Comparison of ENCODE assay signal across 1 cellular context in the genomic region with DNA sequence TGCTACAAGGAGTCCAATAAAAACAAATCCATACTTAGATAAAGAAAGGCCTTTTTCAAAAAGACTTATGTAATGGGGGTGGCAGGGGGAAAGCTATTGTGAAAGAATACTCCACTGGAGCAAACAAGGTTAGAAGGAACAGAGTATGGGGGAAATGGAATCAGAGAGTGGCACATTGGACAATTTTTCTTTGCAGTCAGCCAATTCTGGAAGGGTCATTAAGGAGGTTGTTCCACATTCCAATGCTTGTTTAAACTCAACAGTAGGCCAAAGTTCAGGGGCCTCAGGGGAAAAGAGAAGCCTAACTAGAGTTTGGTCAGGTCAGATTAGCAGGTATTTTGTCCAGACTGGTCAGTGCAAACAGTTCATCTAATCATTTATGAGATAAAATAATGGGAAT.
TF ChIP-seq lines count a peak whose summit lies in the region.

No MANE protein-coding gene starts in this region.

TF ChIP-seq in HepG2, 621 proteins besides CTCF, POLR2A, EP300 and RAD21 (continued from another document and continues in another):
- TF ChIP-seq ZNF12 (CRISPR knock-in tag; IDR thresholded peaks at IDR 0.05) (no peak), TEAD3 (CRISPR knock-in tag; optimal IDR thresholded peaks at IDR 0.05; ENCODE audit: borderline replicate concordance) (peak; percentile 87), ZNF251 (CRISPR knock-in tag; IDR thresholded peaks at IDR 0.05) (no peak), TOPORS (CRISPR knock-in tag; IDR thresholded peaks at IDR 0.05) (no peak), HDAC2 (CRISPR knock-in tag; IDR thresholded peaks at IDR 0.05) (peak; percentile 66), NR2F2 (IDR thresholded peaks at IDR 0.05; ENCODE audit: borderline replicate concordance, low read depth) (peak; percentile 72; the same call in 1 of the 2 replicates), NFYC (CRISPR knock-in tag; IDR thresholded peaks at IDR 0.05) (no peak), FOXO1 (CRISPR knock-in tag; IDR thresholded peaks at IDR 0.05) (0 out of 2 replicates have a peak, but pooled peaks have one; percentile 32), ZFP62 (CRISPR knock-in tag; IDR thresholded peaks at IDR 0.05) (no peak), TGIF2 (CRISPR knock-in tag; IDR thresholded peaks at IDR 0.05) (no peak), NKX3-1 (CRISPR knock-in tag; IDR thresholded peaks at IDR 0.05) (no peak), ZNF776 (CRISPR knock-in tag; IDR thresholded peaks at IDR 0.05) (no peak), NR2F1 (CRISPR knock-in tag; IDR thresholded peaks at IDR 0.05) (no peak; a peak in 1 of 4 replicates), HNF4A (CRISPR knock-in tag; IDR thresholded peaks at IDR 0.05) (peak; percentile 88), ZNF737 (CRISPR knock-in tag; IDR thresholded peaks at IDR 0.05; ENCODE audit: borderline replicate concordance) (no peak), ZNF136 (CRISPR knock-in tag; IDR thresholded peaks at IDR 0.05; ENCODE audit: low read depth) (no peak), NFKB2 (CRISPR knock-in tag; IDR thresholded peaks at IDR 0.05; ENCODE audit: borderline replicate concordance) (no peak), MAFK (conservative IDR thresholded peaks at IDR 0.05 in 1 of 2, IDR thresholded peaks at IDR 0.05 in 1 of 2; ENCODE audit: low read length in 2 of 2) (no peak), ZNF713 (CRISPR knock-in tag; IDR thresholded peaks at IDR 0.05) (no peak), ZNF20 (CRISPR knock-in tag; IDR thresholded peaks at IDR 0.05) (no peak), ZNF773 (CRISPR knock-in tag; IDR thresholded peaks at IDR 0.05; ENCODE audit: borderline replicate concordance) (no peak), ZFP37 (CRISPR knock-in tag; IDR thresholded peaks at IDR 0.05; ENCODE audit: borderline replicate concordance) (no peak), KAT7 (CRISPR knock-in tag; IDR thresholded peaks at IDR 0.05; ENCODE audit: borderline replicate concordance) (no peak), NFYB (CRISPR knock-in tag; IDR thresholded peaks at IDR 0.05) (no peak), CREM (IDR thresholded peaks at IDR 0.05) (peak; percentile 48; the same call in 1 of the 2 replicates), CREM (CRISPR knock-in tag; IDR thresholded peaks at IDR 0.05) (no peak), FLYWCH1 (CRISPR knock-in tag; IDR thresholded peaks at IDR 0.05) (no peak), PPARG (CRISPR knock-in tag; conservative IDR thresholded peaks at IDR 0.05) (peak; percentile 92), EED (CRISPR knock-in tag; IDR thresholded peaks at IDR 0.05) (no peak), NFIB (CRISPR knock-in tag; IDR thresholded peaks at IDR 0.05; ENCODE audit: borderline replicate concordance) (no peak), HOXA7 (CRISPR knock-in tag; IDR thresholded peaks at IDR 0.05) (no peak), STAG1 (CRISPR knock-in tag; IDR thresholded peaks at IDR 0.05) (no peak), HHEX (CRISPR knock-in tag; IDR thresholded peaks at IDR 0.05) (peak; percentile 63; the same call in 1 of the 2 replicates), SP5 (CRISPR knock-in tag; IDR thresholded peaks at IDR 0.05; ENCODE audit: borderline replicate concordance, low read depth) (no peak), ZNF652 (CRISPR knock-in tag; IDR thresholded peaks at IDR 0.05; ENCODE audit: borderline replicate concordance, low read depth) (no peak), ZNF326 (CRISPR knock-in tag; IDR thresholded peaks at IDR 0.05; ENCODE audit: borderline replicate concordance) (no peak), PITX1 (CRISPR knock-in tag; IDR thresholded peaks at IDR 0.05) (peak; percentile 45; the same call in 1 of the 2 replicates)
- TF ChIP-seq, protein P1, sequence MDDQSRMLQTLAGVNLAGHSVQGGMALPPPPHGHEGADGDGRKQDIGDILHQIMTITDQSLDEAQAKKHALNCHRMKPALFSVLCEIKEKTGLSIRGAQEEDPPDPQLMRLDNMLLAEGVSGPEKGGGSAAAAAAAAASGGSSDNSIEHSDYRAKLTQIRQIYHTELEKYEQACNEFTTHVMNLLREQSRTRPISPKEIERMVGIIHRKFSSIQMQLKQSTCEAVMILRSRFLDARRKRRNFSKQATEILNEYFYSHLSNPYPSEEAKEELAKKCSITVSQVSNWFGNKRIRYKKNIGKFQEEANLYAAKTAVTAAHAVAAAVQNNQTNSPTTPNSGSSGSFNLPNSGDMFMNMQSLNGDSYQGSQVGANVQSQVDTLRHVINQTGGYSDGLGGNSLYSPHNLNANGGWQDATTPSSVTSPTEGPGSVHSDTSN (CRISPR knock-in tag; IDR thresholded peaks at IDR 0.05; ENCODE audit: borderline replicate concordance) = no peak
- TF ChIP-seq, protein P2, sequence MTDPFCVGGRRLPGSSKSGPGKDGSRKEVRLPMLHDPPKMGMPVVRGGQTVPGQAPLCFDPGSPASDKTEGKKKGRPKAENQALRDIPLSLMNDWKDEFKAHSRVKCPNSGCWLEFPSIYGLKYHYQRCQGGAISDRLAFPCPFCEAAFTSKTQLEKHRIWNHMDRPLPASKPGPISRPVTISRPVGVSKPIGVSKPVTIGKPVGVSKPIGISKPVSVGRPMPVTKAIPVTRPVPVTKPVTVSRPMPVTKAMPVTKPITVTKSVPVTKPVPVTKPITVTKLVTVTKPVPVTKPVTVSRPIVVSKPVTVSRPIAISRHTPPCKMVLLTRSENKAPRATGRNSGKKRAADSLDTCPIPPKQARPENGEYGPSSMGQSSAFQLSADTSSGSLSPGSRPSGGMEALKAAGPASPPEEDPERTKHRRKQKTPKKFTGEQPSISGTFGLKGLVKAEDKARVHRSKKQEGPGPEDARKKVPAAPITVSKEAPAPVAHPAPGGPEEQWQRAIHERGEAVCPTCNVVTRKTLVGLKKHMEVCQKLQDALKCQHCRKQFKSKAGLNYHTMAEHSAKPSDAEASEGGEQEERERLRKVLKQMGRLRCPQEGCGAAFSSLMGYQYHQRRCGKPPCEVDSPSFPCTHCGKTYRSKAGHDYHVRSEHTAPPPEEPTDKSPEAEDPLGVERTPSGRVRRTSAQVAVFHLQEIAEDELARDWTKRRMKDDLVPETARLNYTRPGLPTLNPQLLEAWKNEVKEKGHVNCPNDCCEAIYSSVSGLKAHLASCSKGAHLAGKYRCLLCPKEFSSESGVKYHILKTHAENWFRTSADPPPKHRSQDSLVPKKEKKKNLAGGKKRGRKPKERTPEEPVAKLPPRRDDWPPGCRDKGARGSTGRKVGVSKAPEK (CRISPR knock-in tag; IDR thresholded peaks at IDR 0.05; ENCODE audit: borderline replicate concordance) = no peak
- TF ChIP-seq, protein P3, sequence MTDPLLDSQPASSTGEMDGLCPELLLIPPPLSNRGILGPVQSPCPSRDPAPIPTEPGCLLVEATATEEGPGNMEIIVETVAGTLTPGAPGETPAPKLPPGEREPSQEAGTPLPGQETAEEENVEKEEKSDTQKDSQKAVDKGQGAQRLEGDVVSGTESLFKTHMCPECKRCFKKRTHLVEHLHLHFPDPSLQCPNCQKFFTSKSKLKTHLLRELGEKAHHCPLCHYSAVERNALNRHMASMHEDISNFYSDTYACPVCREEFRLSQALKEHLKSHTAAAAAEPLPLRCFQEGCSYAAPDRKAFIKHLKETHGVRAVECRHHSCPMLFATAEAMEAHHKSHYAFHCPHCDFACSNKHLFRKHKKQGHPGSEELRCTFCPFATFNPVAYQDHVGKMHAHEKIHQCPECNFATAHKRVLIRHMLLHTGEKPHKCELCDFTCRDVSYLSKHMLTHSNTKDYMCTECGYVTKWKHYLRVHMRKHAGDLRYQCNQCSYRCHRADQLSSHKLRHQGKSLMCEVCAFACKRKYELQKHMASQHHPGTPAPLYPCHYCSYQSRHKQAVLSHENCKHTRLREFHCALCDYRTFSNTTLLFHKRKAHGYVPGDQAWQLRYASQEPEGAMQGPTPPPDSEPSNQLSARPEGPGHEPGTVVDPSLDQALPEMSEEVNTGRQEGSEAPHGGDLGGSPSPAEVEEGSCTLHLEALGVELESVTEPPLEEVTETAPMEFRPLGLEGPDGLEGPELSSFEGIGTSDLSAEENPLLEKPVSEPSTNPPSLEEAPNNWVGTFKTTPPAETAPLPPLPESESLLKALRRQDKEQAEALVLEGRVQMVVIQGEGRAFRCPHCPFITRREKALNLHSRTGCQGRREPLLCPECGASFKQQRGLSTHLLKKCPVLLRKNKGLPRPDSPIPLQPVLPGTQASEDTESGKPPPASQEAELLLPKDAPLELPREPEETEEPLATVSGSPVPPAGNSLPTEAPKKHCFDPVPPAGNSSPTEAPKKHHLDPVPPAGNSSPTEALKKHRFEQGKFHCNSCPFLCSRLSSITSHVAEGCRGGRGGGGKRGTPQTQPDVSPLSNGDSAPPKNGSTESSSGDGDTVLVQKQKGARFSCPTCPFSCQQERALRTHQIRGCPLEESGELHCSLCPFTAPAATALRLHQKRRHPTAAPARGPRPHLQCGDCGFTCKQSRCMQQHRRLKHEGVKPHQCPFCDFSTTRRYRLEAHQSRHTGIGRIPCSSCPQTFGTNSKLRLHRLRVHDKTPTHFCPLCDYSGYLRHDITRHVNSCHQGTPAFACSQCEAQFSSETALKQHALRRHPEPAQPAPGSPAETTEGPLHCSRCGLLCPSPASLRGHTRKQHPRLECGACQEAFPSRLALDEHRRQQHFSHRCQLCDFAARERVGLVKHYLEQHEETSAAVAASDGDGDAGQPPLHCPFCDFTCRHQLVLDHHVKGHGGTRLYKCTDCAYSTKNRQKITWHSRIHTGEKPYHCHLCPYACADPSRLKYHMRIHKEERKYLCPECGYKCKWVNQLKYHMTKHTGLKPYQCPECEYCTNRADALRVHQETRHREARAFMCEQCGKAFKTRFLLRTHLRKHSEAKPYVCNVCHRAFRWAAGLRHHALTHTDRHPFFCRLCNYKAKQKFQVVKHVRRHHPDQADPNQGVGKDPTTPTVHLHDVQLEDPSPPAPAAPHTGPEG (CRISPR knock-in tag; IDR thresholded peaks at IDR 0.05) = no peak
- TF ChIP-seq, protein P4, sequence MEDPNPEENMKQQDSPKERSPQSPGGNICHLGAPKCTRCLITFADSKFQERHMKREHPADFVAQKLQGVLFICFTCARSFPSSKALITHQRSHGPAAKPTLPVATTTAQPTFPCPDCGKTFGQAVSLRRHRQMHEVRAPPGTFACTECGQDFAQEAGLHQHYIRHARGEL (CRISPR knock-in tag; IDR thresholded peaks at IDR 0.05) = no peak
- TF ChIP-seq, protein P5, sequence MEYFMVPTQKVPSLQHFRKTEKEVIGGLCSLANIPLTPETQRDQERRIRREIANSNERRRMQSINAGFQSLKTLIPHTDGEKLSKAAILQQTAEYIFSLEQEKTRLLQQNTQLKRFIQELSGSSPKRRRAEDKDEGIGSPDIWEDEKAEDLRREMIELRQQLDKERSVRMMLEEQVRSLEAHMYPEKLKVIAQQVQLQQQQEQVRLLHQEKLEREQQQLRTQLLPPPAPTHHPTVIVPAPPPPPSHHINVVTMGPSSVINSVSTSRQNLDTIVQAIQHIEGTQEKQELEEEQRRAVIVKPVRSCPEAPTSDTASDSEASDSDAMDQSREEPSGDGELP (IDR thresholded peaks at IDR 0.05; ENCODE audit: borderline replicate concordance, low read depth) = no peak
- TF ChIP-seq, protein P6, sequence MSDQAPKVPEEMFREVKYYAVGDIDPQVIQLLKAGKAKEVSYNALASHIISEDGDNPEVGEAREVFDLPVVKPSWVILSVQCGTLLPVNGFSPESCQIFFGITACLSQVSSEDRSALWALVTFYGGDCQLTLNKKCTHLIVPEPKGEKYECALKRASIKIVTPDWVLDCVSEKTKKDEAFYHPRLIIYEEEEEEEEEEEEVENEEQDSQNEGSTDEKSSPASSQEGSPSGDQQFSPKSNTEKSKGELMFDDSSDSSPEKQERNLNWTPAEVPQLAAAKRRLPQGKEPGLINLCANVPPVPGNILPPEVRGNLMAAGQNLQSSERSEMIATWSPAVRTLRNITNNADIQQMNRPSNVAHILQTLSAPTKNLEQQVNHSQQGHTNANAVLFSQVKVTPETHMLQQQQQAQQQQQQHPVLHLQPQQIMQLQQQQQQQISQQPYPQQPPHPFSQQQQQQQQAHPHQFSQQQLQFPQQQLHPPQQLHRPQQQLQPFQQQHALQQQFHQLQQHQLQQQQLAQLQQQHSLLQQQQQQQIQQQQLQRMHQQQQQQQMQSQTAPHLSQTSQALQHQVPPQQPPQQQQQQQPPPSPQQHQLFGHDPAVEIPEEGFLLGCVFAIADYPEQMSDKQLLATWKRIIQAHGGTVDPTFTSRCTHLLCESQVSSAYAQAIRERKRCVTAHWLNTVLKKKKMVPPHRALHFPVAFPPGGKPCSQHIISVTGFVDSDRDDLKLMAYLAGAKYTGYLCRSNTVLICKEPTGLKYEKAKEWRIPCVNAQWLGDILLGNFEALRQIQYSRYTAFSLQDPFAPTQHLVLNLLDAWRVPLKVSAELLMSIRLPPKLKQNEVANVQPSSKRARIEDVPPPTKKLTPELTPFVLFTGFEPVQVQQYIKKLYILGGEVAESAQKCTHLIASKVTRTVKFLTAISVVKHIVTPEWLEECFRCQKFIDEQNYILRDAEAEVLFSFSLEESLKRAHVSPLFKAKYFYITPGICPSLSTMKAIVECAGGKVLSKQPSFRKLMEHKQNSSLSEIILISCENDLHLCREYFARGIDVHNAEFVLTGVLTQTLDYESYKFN (CRISPR knock-in tag; conservative IDR thresholded peaks at IDR 0.05) = peak; percentile 78
- TF ChIP-seq, protein P7, sequence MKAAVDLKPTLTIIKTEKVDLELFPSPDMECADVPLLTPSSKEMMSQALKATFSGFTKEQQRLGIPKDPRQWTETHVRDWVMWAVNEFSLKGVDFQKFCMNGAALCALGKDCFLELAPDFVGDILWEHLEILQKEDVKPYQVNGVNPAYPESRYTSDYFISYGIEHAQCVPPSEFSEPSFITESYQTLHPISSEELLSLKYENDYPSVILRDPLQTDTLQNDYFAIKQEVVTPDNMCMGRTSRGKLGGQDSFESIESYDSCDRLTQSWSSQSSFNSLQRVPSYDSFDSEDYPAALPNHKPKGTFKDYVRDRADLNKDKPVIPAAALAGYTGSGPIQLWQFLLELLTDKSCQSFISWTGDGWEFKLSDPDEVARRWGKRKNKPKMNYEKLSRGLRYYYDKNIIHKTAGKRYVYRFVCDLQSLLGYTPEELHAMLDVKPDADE (CRISPR knock-in tag; IDR thresholded peaks at IDR 0.05) = no peak
- TF ChIP-seq, protein P8, sequence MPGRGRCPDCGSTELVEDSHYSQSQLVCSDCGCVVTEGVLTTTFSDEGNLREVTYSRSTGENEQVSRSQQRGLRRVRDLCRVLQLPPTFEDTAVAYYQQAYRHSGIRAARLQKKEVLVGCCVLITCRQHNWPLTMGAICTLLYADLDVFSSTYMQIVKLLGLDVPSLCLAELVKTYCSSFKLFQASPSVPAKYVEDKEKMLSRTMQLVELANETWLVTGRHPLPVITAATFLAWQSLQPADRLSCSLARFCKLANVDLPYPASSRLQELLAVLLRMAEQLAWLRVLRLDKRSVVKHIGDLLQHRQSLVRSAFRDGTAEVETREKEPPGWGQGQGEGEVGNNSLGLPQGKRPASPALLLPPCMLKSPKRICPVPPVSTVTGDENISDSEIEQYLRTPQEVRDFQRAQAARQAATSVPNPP (CRISPR knock-in tag; IDR thresholded peaks at IDR 0.05) = no peak
- TF ChIP-seq, protein P9, sequence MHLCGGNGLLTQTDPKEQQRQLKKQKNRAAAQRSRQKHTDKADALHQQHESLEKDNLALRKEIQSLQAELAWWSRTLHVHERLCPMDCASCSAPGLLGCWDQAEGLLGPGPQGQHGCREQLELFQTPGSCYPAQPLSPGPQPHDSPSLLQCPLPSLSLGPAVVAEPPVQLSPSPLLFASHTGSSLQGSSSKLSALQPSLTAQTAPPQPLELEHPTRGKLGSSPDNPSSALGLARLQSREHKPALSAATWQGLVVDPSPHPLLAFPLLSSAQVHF (CRISPR knock-in tag; IDR thresholded peaks at IDR 0.05) = no peak
- TF ChIP-seq, protein P10, sequence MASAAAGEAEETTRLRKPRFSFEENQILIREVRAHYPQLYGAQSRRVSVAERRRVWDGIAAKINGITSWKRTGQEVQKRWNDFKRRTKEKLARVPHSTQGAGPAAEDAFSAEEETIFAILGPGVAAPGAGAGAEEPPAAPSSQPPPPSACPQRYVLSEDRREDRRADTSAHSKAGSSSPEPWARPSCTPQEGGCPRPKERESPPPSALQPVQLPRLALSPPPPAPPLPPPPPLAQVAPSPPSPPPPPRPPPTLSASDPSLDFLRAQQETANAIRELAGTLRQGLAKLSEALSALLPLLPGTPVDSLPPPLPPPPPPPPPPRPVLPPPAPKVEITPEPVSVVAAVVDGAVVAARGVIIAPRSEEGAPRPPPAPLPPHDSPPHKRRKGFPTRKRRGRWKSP (CRISPR knock-in tag; IDR thresholded peaks at IDR 0.05) = no peak
